13 cellular contexts compared by ENCODE assay signal in genomic region chr3:130838898-130839572, GRCh38.
DNase-seq lines count a peak whose midpoint lies in the region; ATAC-seq lines count a peak whose summit lies in the region.
"Had no signal": no experiment of that assay in that cellular context is flagged by ENCODE, and none has a peak within 500 bp of the region (broad histone marks: within the 10 kb centered on the region; RNA-seq: fewer than 3 reads in every experiment).

No MANE protein-coding gene starts in this region.

- H3K27ac ChIP-seq in iPS-20b (ENCODE audit: low read length): no peak overlapping the region
- H3K27ac ChIP-seq: breast epithelium, vagina had no signal

- H3K4me1 ChIP-seq in iPS-20b (ENCODE audit: insufficient read depth, low read length): peaks cover 21% of the 10 kb centered on the region
- H3K4me1 ChIP-seq: breast epithelium, vagina had no signal

- peak overlapping the region; percentile 51; the same call in 1 of the 2 replicates for H3K9ac ChIP-seq in iPS-20b (ENCODE audit: low read depth, low read length)

- peak; percentile 24 for ATAC-seq in GM21786 (IDR thresholded peaks at IDR 0.05; ENCODE audit: unreplicated experiment)
- ATAC-seq in HG03342 (IDR thresholded peaks at IDR 0.05; ENCODE audit: unreplicated experiment): no peak
- ATAC-seq in activated CD4-positive, CD25-positive, alpha-beta regulatory T cell treated with anti-CD3 and anti-CD28 coated beads, Interleukin-2, amount 50 U/mL, for 24 hours: no peak

- no peak overlapping the region; the same call in 1 of the 2 replicates for H3K4me3 ChIP-seq in iPS-20b (ENCODE audit: low read length)
- H3K4me3 ChIP-seq: breast epithelium, vagina had no signal

- peak; percentile 82 for DNase-seq in DMS79 treated with DMSO at 0.1 percent for 48 hours (lab: John Stamatoyannopoulos, UW)
- peak; percentile 7 for DNase-seq in NCI-H69 (lab: John Stamatoyannopoulos, UW)
- no peak for DNase-seq in stimulated activated CD4-positive, alpha-beta T cell treated with anti-CD3 and anti-CD28 coated beads, Interleukin-2, amount 100 ng/mL, for 48 hours
- no peak for DNase-seq in activated naive CD4-positive, alpha-beta T cell (lab: John Stamatoyannopoulos, UW)
- DNase-seq: EL, NCI-H526 treated with DMSO at 0.1 percent for 48 hours, SIG-M5 had no signal

- no peaks in the 10 kb centered on the region for H3K27me3 ChIP-seq in iPS-20b (ENCODE audit: insufficient read depth, low read length)
- H3K27me3 ChIP-seq: breast epithelium, vagina had no signal

- no peaks in the 10 kb centered on the region for H3K9me3 ChIP-seq in iPS-20b (ENCODE audit: insufficient read depth, low read depth, low read length)
- H3K9me3 ChIP-seq: breast epithelium, vagina had no signal

- no peaks in the 10 kb centered on the region for H3K36me3 ChIP-seq in iPS-20b (ENCODE audit: insufficient read depth, low read depth, low read length)
- H3K36me3 ChIP-seq: breast epithelium, vagina had no signal

Comparison
In these comparisons a context has a peak if more than half of its experiments do, and no peak if none do; other contexts are left out.
1. DNase-seq: peak in DMS79 treated with DMSO at 0.1 percent for 48 hours (single experiment) and NCI-H69 (single experiment); none in stimulated activated CD4-positive, alpha-beta T cell treated with anti-CD3 and anti-CD28 coated beads, Interleukin-2, amount 100 ng/mL, for 48 hours (0 of 2) and activated naive CD4-positive, alpha-beta T cell (0 of 4).